ENCODE assay signal across 15 cellular contexts in the genomic region with DNA sequence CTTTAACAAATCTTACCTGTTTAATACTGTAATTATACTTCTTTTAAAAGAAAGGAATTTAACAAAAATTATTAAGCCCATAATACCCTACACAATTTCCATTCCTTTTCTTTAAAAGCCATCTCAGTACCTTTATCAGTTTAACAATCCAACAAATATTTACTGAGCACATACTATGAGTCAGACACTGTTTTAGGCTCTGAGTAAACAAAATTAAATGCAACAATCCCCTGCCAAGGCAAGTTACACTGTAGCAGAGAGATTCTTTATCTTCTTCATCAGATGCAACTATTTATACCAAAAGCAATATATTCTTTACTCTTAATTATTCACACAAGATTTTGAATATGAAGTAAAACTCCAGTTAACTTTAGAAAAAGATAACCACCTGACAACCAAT. TPM values are rescaled to one million over a fixed set of nuclear protein-coding genes. Genes with fewer than 3 reads are reported as not detected.
DNase-seq lines count a peak whose midpoint lies in the region; ATAC-seq and TF ChIP-seq lines count a peak whose summit lies in the region.
"Had no signal": no experiment of that assay in that cellular context is flagged by ENCODE, and none has a peak within 500 bp of the region (broad histone marks: within the 10 kb centered on the region; RNA-seq: fewer than 3 reads in every experiment).

No MANE protein-coding gene starts in this region.

- H3K9me2 ChIP-seq in GM23248 (ENCODE audit: insufficient read depth): no peaks in the 10 kb centered on the region

- CTCF ChIA-PET in Panc1 (lab: Charles Lee): interaction anchor here (0.5 kb wide), 1 partner anchor 30 kb away, joined by 6 read pairs; no protein-coding TSS in a partner anchor

- H3K9me3 Mint-ChIP-seq in dendritic cell treated with granulocyte-macrophage colony-stimulating factor and Interleukin-4, amounts not matched to agents 40 ng/mL and 50 ng/mL, for 4 days: no peaks in the 10 kb centered on the region
- no peaks in the 10 kb centered on the region for H3K9me3 Mint-ChIP-seq in activated T-helper 1 cell treated with anti-CD3 and anti-CD28 coated beads, Interleukin-12 subunit alpha, Interleukin-12 subunit beta, Interleukin-2, Interleukin-4 antibody, amounts not matched to agents 30 ng/mL and 10 ng/mL and 1 ng/mL, durations not matched to agents 14 hours and 24 hours and 36 hours
- H3K9me3 Mint-ChIP-seq: CD8-positive, alpha-beta memory T cell; H9 had no signal

- H4K20me1 ChIP-seq in GM23248 (ENCODE audit: insufficient read depth): no peaks in the 10 kb centered on the region

- peak overlapping the region; percentile 12 for H3K27ac Mint-ChIP-seq in dendritic cell treated with granulocyte-macrophage colony-stimulating factor and Interleukin-4, amounts not matched to agents 40 ng/mL and 50 ng/mL, for 4 days
- H3K27ac Mint-ChIP-seq in activated T-helper 1 cell treated with anti-CD3 and anti-CD28 coated beads, Interleukin-12 subunit alpha, Interleukin-12 subunit beta, Interleukin-2, Interleukin-4 antibody, amounts not matched to agents 30 ng/mL and 10 ng/mL and 1 ng/mL, durations not matched to agents 14 hours and 24 hours and 36 hours: no peak overlapping the region
- H3K27ac Mint-ChIP-seq: H9 had no signal

- TF ChIP-seq CTCF in Panc1 (IDR thresholded peaks at IDR 0.05) (no peak), mucosa of descending colon (IDR thresholded peaks at IDR 0.05) (no peak)

- no peak overlapping the region for H3K4me2 ChIP-seq in GM23248 (ENCODE audit: unreplicated experiment)

- H3K4me3 ChIP-seq in GM23248 (no peak overlapping the region), Panc1 (ENCODE audit: low read depth in 2 of 2, low read length in 2 of 2) (no peak overlapping the region), mucosa of descending colon (no peak overlapping the region)
- H3K4me3 ChIP-seq: SJCRH30 had no signal

- H3K4me1 Mint-ChIP-seq in dendritic cell treated with granulocyte-macrophage colony-stimulating factor and Interleukin-4, amounts not matched to agents 40 ng/mL and 50 ng/mL, for 4 days (ENCODE audit: low read depth): peaks cover 38% of the 10 kb centered on the region
- H3K4me1 Mint-ChIP-seq in activated T-helper 1 cell treated with anti-CD3 and anti-CD28 coated beads, Interleukin-12 subunit alpha, Interleukin-12 subunit beta, Interleukin-2, Interleukin-4 antibody, amounts not matched to agents 30 ng/mL and 10 ng/mL and 1 ng/mL, durations not matched to agents 14 hours and 24 hours and 36 hours (ENCODE audit: low read depth): peaks cover 28% of the 10 kb centered on the region

- no peak overlapping the region for H2AFZ ChIP-seq in GM23248

- POLR2A ChIA-PET in Panc1 (lab: Charles Lee): no interaction called here

- no peak overlapping the region for H3K4me3 Mint-ChIP-seq in dendritic cell treated with granulocyte-macrophage colony-stimulating factor and Interleukin-4, amounts not matched to agents 40 ng/mL and 50 ng/mL, for 4 days
- H3K4me3 Mint-ChIP-seq in activated T-helper 1 cell treated with anti-CD3 and anti-CD28 coated beads, Interleukin-12 subunit alpha, Interleukin-12 subunit beta, Interleukin-2, Interleukin-4 antibody, amounts not matched to agents 30 ng/mL and 10 ng/mL and 1 ng/mL, durations not matched to agents 14 hours and 24 hours and 36 hours: no peak overlapping the region
- H3K4me3 Mint-ChIP-seq: CD8-positive, alpha-beta memory T cell; H9 had no signal

- H3K4me1 ChIP-seq in GM23248 (ENCODE audit: insufficient read depth): no peaks in the 10 kb centered on the region; the same call in 1 of the 2 replicates
- H3K4me1 ChIP-seq in Panc1 (ENCODE audit: control insufficient read depth, insufficient read depth, low read length): peaks cover 7% of the 10 kb centered on the region
- H3K4me1 ChIP-seq in mucosa of descending colon (ENCODE audit: low read depth): peaks cover 8% of the 10 kb centered on the region
- H3K4me1 ChIP-seq: BE2C had no signal

- in situ Hi-C loops in GM23248 (cut with MboI) (no loop called here), Panc1 (cut with HindIII; ENCODE audit: low pct_unique_long_range_greater_than_20kb, low sequenced_read_pairs) (no loop called here)

- H3K36me3 ChIP-seq in GM23248 (ENCODE audit: low read depth): no peaks in the 10 kb centered on the region
- H3K36me3 ChIP-seq in Panc1 (ENCODE audit: control insufficient read depth, insufficient read depth, low read length): no peaks in the 10 kb centered on the region
- no peaks in the 10 kb centered on the region for H3K36me3 ChIP-seq in mucosa of descending colon (ENCODE audit: low read depth)
- H3K36me3 ChIP-seq: BE2C, SJCRH30 had no signal

- peaks cover 34% of the 10 kb centered on the region for H3K36me3 Mint-ChIP-seq in dendritic cell treated with granulocyte-macrophage colony-stimulating factor and Interleukin-4, amounts not matched to agents 40 ng/mL and 50 ng/mL, for 4 days (ENCODE audit: low read depth)
- peaks cover 27% of the 10 kb centered on the region for H3K36me3 Mint-ChIP-seq in activated T-helper 1 cell treated with anti-CD3 and anti-CD28 coated beads, Interleukin-12 subunit alpha, Interleukin-12 subunit beta, Interleukin-2, Interleukin-4 antibody, amounts not matched to agents 30 ng/mL and 10 ng/mL and 1 ng/mL, durations not matched to agents 14 hours and 24 hours and 36 hours (ENCODE audit: low read depth)

- no peak overlapping the region for H3K9ac ChIP-seq in GM23248

- H3K27me3 Mint-ChIP-seq in dendritic cell treated with granulocyte-macrophage colony-stimulating factor and Interleukin-4, amounts not matched to agents 40 ng/mL and 50 ng/mL, for 4 days: no peaks in the 10 kb centered on the region
- H3K27me3 Mint-ChIP-seq in activated T-helper 1 cell treated with anti-CD3 and anti-CD28 coated beads, Interleukin-12 subunit alpha, Interleukin-12 subunit beta, Interleukin-2, Interleukin-4 antibody, amounts not matched to agents 30 ng/mL and 10 ng/mL and 1 ng/mL, durations not matched to agents 14 hours and 24 hours and 36 hours (ENCODE audit: insufficient read depth): no peaks in the 10 kb centered on the region
- H3K27me3 Mint-ChIP-seq: CD8-positive, alpha-beta memory T cell had no signal

- H3K27ac ChIP-seq in GM23248 (no peak overlapping the region), Panc1 (ENCODE audit: low read length) (no peak overlapping the region)
- H3K27ac ChIP-seq: SJCRH30 had no signal

- peaks cover 40% of the 10 kb centered on the region for H3K79me2 ChIP-seq in GM23248 (ENCODE audit: insufficient read depth)

- no peaks in the 10 kb centered on the region for H3K27me3 ChIP-seq in GM23248 (replicated peaks; ENCODE audit: insufficient read depth)
- no peaks in the 10 kb centered on the region for H3K27me3 ChIP-seq in Panc1 (ENCODE audit: control insufficient read depth, insufficient read depth, low read length)
- H3K27me3 ChIP-seq: BE2C, SJCRH30 had no signal

- H3K9me3 ChIP-seq in GM23248 (ENCODE audit: low read depth): no peaks in the 10 kb centered on the region
- no peaks in the 10 kb centered on the region for H3K9me3 ChIP-seq in Panc1 (ENCODE audit: control insufficient read depth, insufficient read depth, low read depth, low read length)
- no peaks in the 10 kb centered on the region for H3K9me3 ChIP-seq in mucosa of descending colon
- H3K9me3 ChIP-seq: BE2C, SJCRH30 had no signal

- DNase-seq in GM23248: peak; percentile 42
- DNase-seq in Panc1 (ENCODE audit: low read depth, low spot score): no peak
- no peak for DNase-seq in mucosa of descending colon
- DNase-seq in foreskin melanocyte: no peak
- DNase-seq in activated T-helper 1 cell treated with anti-CD3 and anti-CD28 coated beads, Interleukin-12 subunit alpha, Interleukin-12 subunit beta, Interleukin-2, Interleukin-4 antibody, amounts not matched to agents 30 ng/mL and 10 ng/mL and 1 ng/mL, durations not matched to agents 14 hours and 24 hours and 36 hours (ENCODE audit: low spot score): no peak
- DNase-seq: BE2C; CD8-positive, alpha-beta memory T cell; H9; NCI-H1436; NCI-H2029; NCI-H2171 treated with DMSO at 0.1 percent for 48 hours; NCI-H748 treated with DMSO at 0.1 percent for 48 hours; SJCRH30 had no signal

- ATAC-seq in Panc1: peak; percentile 71; the same call in 1 of the 2 replicates
- peak; percentile 38 for ATAC-seq in mucosa of descending colon
- ATAC-seq in GM21528 (IDR thresholded peaks at IDR 0.05; ENCODE audit: low FRiP score, unreplicated experiment): no peak

- no peaks in the 10 kb centered on the region for H3F3A ChIP-seq in GM23248 (ENCODE audit: insufficient read depth)

- no TSS peak for BruUV-seq in Panc1 (replicated peaks; lab: Mats Ljungman, UMichigan)

- intact Hi-C loops in Panc1 (cut with micrococcal nuclease; ENCODE audit: unreplicated experiment) (no loop called here), mucosa of descending colon (cut with DNase I, micrococcal nuclease) (no loop called here)
- intact Hi-C loops in dendritic cell treated with granulocyte-macrophage colony-stimulating factor and Interleukin-4, amounts not matched to agents 40 ng/mL and 50 ng/mL, for 4 days (cut with micrococcal nuclease): loop anchor here (1.0 to 10.0 kb wide), 2 partner anchors 10 to 101 kb away; no protein-coding TSS in a partner anchor
- intact Hi-C loops in activated T-helper 1 cell treated with anti-CD3 and anti-CD28 coated beads, Interleukin-12 subunit alpha, Interleukin-12 subunit beta, Interleukin-2, Interleukin-4 antibody, amounts not matched to agents 30 ng/mL and 10 ng/mL and 1 ng/mL, durations not matched to agents 14 hours and 24 hours and 36 hours (cut with micrococcal nuclease): no loop called here

RNA-seq across cellular contexts. Expression of gene DENND1B, which starts 12.0 kb away (rescaled TPM):
- 21.3 and 28.1 TPM in 2 replicates for total RNA-seq in GM23248 (2014; rRNA removed; shearing (Covaris generic))
- 8.9 and 9.2 TPM in 2 replicates for polyA plus RNA-seq in GM23248 (2016; fragmentation: Nextera tagmentation; extraction: Ambion mirVana)
- total RNA-seq in Panc1 (2021; ENCODE audit: unreplicated experiment) (7.7 TPM), mucosa of descending colon (10 to 100 TPM; 29.3 to 54.9 (median 32.2) TPM)
- polyA plus RNA-seq in Panc1 (2012; ENCODE audit: insufficient read length): 2.9 TPM
- total RNA-seq in activated T-helper 1 cell treated with anti-CD3 and anti-CD28 coated beads, Interleukin-12 subunit alpha, Interleukin-12 subunit beta, Interleukin-2, Interleukin-4 antibody, amounts not matched to agents 30 ng/mL and 10 ng/mL and 1 ng/mL, durations not matched to agents 14 hours and 24 hours and 36 hours: 15.3 and 16.5 TPM in 2 replicates
